In the genomic region with DNA sequence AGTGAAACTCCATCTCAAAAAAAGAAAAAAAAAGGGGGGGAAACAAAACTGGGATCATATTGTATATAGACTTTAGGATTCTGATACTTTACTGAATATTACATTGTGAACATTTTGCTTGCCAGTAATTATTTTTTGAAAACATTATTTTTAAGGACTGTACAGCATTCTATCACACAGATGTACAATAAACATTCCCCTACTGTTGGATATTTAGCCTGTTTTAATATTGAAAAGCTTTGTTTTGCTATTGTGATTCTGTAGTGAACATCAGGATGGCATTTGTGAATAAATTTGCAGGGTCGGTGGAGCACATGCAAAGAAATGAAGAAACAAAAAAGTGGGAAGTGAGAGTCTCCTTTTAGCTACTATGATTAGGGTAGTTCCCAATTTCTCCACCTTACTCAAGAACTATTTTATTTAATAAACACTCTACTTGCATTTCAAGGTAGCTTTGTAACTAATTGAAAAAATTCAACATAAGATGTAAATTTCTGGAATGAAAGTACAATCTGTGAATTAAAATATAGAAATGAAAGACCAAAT, we compare ENCODE assay signal across 15 cellular contexts.
"Had no signal": no experiment of that assay in that cellular context is flagged by ENCODE, and none has a peak within 500 bp of the region (broad histone marks: within the 10 kb centered on the region; RNA-seq: fewer than 3 reads in every experiment).

No MANE protein-coding gene starts in this region.

- H3K4me1 ChIP-seq: uterus had no signal

- H3K27me3 Mint-ChIP-seq: activated CD8-positive, alpha-beta memory T cell treated with anti-CD3 and anti-CD28 coated beads, Interleukin-2, amount 10 ng/mL, durations not matched to agents 7 days and 5 days had no signal

- DNase-seq: activated CD4-positive, alpha-beta T cell treated with anti-CD3 and anti-CD28 coated beads for 1 hour; activated CD4-positive, alpha-beta T cell treated with anti-CD3 and anti-CD28 coated beads, Interleukin-2, amount 50 U/mL, for 48 hours; activated CD8-positive, alpha-beta memory T cell treated with anti-CD3 and anti-CD28 coated beads, Interleukin-2, amount 10 ng/mL, durations not matched to agents 7 days and 5 days; activated gamma-delta T cell treated with Interleukin-2 at 50 U/mL for 16 hours; activated T-cell treated with anti-CD3 and anti-CD28 coated beads, Interleukin-2, amount 50 U/mL, for 48 hours; dorsolateral prefrontal cortex; left cardiac atrium; midbrain; posterior cingulate gyrus; thyroid gland; uterus had no signal

- H3K27ac Mint-ChIP-seq: activated CD8-positive, alpha-beta memory T cell treated with anti-CD3 and anti-CD28 coated beads, Interleukin-2, amount 10 ng/mL, durations not matched to agents 7 days and 5 days had no signal

- ATAC-seq: activated CD8-positive, alpha-beta memory T cell treated with anti-CD3 and anti-CD28 coated beads, Interleukin-2, amount 10 ng/mL, durations not matched to agents 7 days and 5 days; left cardiac atrium had no signal

- H3K27me3 ChIP-seq: dorsolateral prefrontal cortex, right atrium auricular region, thyroid gland, uterus had no signal

- FAIRE-seq: astrocyte had no signal

- H3K4me3 Mint-ChIP-seq: activated CD8-positive, alpha-beta memory T cell treated with anti-CD3 and anti-CD28 coated beads, Interleukin-2, amount 10 ng/mL, durations not matched to agents 7 days and 5 days had no signal

- H3K36me3 ChIP-seq: right atrium auricular region, thyroid gland, uterus had no signal

- H3K9me3 ChIP-seq: right atrium auricular region, thyroid gland, uterus had no signal

- H3K36me3 Mint-ChIP-seq: activated CD8-positive, alpha-beta memory T cell treated with anti-CD3 and anti-CD28 coated beads, Interleukin-2, amount 10 ng/mL, durations not matched to agents 7 days and 5 days had no signal

- H3K4me3 ChIP-seq: dorsolateral prefrontal cortex, lung, right atrium auricular region, skin epidermis, thyroid gland, uterus had no signal

- H3K27ac ChIP-seq: right atrium auricular region, skin epidermis, thyroid gland, uterus had no signal
